Comparison of ENCODE assay signal across 16 cellular contexts in the genomic region with DNA sequence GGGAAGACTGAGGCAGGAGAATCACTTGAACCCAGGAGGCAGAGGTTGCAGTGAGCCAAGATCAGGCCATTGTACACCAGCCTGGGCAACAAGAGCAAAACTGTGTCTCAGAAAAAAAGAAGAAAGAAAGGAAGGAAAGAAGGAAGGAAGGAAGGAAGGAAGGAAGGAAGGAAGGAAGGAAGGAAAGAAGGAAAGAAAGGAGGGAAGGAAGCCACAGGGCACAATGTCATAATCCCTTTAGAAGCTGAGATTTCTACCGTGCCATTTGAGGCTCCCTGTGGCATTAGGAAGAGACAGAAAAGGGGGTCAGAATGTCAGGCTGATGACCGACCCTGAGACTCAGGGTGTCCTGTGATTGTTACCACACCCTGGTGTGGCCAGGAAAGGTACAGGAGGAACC. TPM values are rescaled to one million over a fixed set of nuclear protein-coding genes. Genes with fewer than 3 reads are reported as not detected.
DNase-seq lines count a peak whose midpoint lies in the region; ATAC-seq and TF ChIP-seq lines count a peak whose summit lies in the region.
"Had no signal": no experiment of that assay in that cellular context is flagged by ENCODE, and none has a peak within 500 bp of the region (broad histone marks: within the 10 kb centered on the region; RNA-seq: fewer than 3 reads in every experiment).

No MANE protein-coding gene starts in this region.

- H3K23ac ChIP-seq in IMR-90 (ENCODE audit: low read depth, low read length) = no peak overlapping the region

- H2BK20ac ChIP-seq in IMR-90 (ENCODE audit: low read depth, low read length) = no peak overlapping the region

- H4K91ac ChIP-seq in IMR-90 (ENCODE audit: insufficient read depth, low read depth, low read length) = no peak overlapping the region

- no peaks in the 10 kb centered on the region for H3K36me3 ChIP-seq in BLaER1
- no peaks in the 10 kb centered on the region for H3K36me3 ChIP-seq in BLaER1 treated with 17β-estradiol and CSF1 and Interleukin-3, amounts not matched to agents 10 nM and 100 nM
- H3K36me3 ChIP-seq in IMR-90 (ENCODE audit: control insufficient read depth, insufficient read depth, low read length) = no peaks in the 10 kb centered on the region
- H3K36me3 ChIP-seq in hepatocyte (replicated peaks; ENCODE audit: insufficient read depth, low read depth) = no peaks in the 10 kb centered on the region

- no peak overlapping the region for H2AK9ac ChIP-seq in IMR-90 (replicated peaks; ENCODE audit: low read depth, low read length, poor library complexity)

- H3K9me3 Mint-ChIP-seq in dendritic cell treated with granulocyte-macrophage colony-stimulating factor and Interleukin-4, amounts not matched to agents 40 ng/mL and 50 ng/mL, for 4 days = no peaks in the 10 kb centered on the region

- no peak for DNase-seq in IMR-90
- DNase-seq in hepatocyte (ENCODE audit: low spot score) = no peak
- no peak for DNase-seq in NCI-H748 treated with DMSO at 0.1 percent for 48 hours (lab: John Stamatoyannopoulos, UW)
- DNase-seq: Caco-2; CD4-positive, alpha-beta memory T cell; DMS153; DND-41; GOT3; H7; HCEC 1CT had no signal

- no peak overlapping the region for H3K14ac ChIP-seq in IMR-90 (replicated peaks; ENCODE audit: low read depth, low read length)

- H3K9me1 ChIP-seq in IMR-90 (ENCODE audit: insufficient read depth, low read length) = peaks cover 3% of the 10 kb centered on the region

- in situ Hi-C loops in IMR-90 (cut with MboI; ENCODE audit: low sequenced_read_pairs) = no loop called here

- CTCF ChIA-PET in IMR-90 (lab: Yijun Ruan, JAX) = interaction anchor here (1.8 kb wide), 1 partner anchor 23 kb away, joined by 8 read pairs; no protein-coding TSS in a partner anchor

- no peaks in the 10 kb centered on the region for H3K9me2 ChIP-seq in hepatocyte (replicated peaks; ENCODE audit: insufficient read depth)

- no peak overlapping the region for H3K18ac ChIP-seq in IMR-90 (ENCODE audit: low read depth, low read length)

- dilution Hi-C loops in IMR-90 (cut with HindIII; ENCODE audit: low sequenced_read_pairs, unreplicated experiment) = no loop called here

- no TSS peak for BruUV-seq in IMR-90 (replicated peaks; lab: Mats Ljungman, UMichigan)

- H3K4me3 ChIP-seq in BLaER1 (no peak overlapping the region), IMR-90 (ENCODE audit: insufficient read depth, low read depth, low read length) (no peak overlapping the region), hepatocyte (no peak overlapping the region)
- no peak overlapping the region for H3K4me3 ChIP-seq in BLaER1 treated with 17β-estradiol and CSF1 and Interleukin-3, amounts not matched to agents 10 nM and 100 nM

- H4K20me1 ChIP-seq in BLaER1 = no peaks in the 10 kb centered on the region
- H4K20me1 ChIP-seq in BLaER1 treated with 17β-estradiol and CSF1 and Interleukin-3, amounts not matched to agents 10 nM and 100 nM = no peaks in the 10 kb centered on the region
- H4K20me1 ChIP-seq in IMR-90 (ENCODE audit: insufficient read depth, low read length) = no peaks in the 10 kb centered on the region
- no peaks in the 10 kb centered on the region for H4K20me1 ChIP-seq in hepatocyte (ENCODE audit: insufficient read depth, poor library complexity, severe bottlenecking)

- no peak overlapping the region for H3K56ac ChIP-seq in IMR-90 (ENCODE audit: extremely low read depth, insufficient read depth, low read length)

- no peak overlapping the region for H2BK5ac ChIP-seq in IMR-90 (ENCODE audit: low read depth, low read length, poor library complexity, severe bottlenecking)

- no peak overlapping the region for H3K27ac ChIP-seq in BLaER1
- H3K27ac ChIP-seq in BLaER1 treated with 17β-estradiol and CSF1 and Interleukin-3, amounts not matched to agents 10 nM and 100 nM = no peak overlapping the region
- no peak overlapping the region for H3K27ac ChIP-seq in IMR-90 (ENCODE audit: insufficient read depth, low read length)
- H3K27ac ChIP-seq in hepatocyte = no peak overlapping the region

- TF ChIP-seq RAD21 in IMR-90 (IDR thresholded peaks at IDR 0.05; ENCODE audit: low read length) = no peak

- intact Hi-C loops in IMR-90 (cut with micrococcal nuclease) = no loop called here
- intact Hi-C loops in dendritic cell treated with granulocyte-macrophage colony-stimulating factor and Interleukin-4, amounts not matched to agents 40 ng/mL and 50 ng/mL, for 4 days (cut with micrococcal nuclease) = no loop called here

- no peak for TF ChIP-seq POLR2A in IMR-90 (IDR thresholded peaks at IDR 0.05; ENCODE audit: low read depth, low read length)

- no peak overlapping the region for H3K4ac ChIP-seq in IMR-90 (ENCODE audit: low read depth, low read length)

- no peak overlapping the region for H2AFZ ChIP-seq in IMR-90 (replicated peaks; ENCODE audit: low read length, poor library complexity)
- H2AFZ ChIP-seq in hepatocyte = no peak overlapping the region

- 67% methylated on average over 1 of the region's 2 CpGs; no CpG with 5 or more reads in 1 of the 2 experiments for WGBS in IMR-90 (ENCODE audit: extremely low coverage in 2 of 2, insufficient read length in 1 of 2), 2 experiments
- WGBS in hepatocyte (ENCODE audit: low lambda C conversion rate, missing lambda C conversion rate) = 68% methylated on average over 2 of the region's 2 CpGs

- H2AK5ac ChIP-seq in IMR-90 (ENCODE audit: low read depth, low read length) = peak overlapping the region; percentile 59; the same call in 1 of the 2 replicates

- H3K4me1 ChIP-seq in BLaER1 (peaks cover 14% of the 10 kb centered on the region), IMR-90 (ENCODE audit: control insufficient read depth, insufficient read depth, low read length) (no peaks in the 10 kb centered on the region), hepatocyte (ENCODE audit: insufficient read depth) (no peaks in the 10 kb centered on the region)
- peaks cover 16 to 43% (median 25%) of the 10 kb centered on the region in 10 experiments for H3K4me1 ChIP-seq in BLaER1 treated with 17β-estradiol and CSF1 and Interleukin-3, amounts not matched to agents 10 nM and 100 nM
- H3K4me1 ChIP-seq: Caco-2 had no signal

- H3K27me3 ChIP-seq in BLaER1 (no peaks in the 10 kb centered on the region), IMR-90 (ENCODE audit: control insufficient read depth, insufficient read depth, low read length) (peaks cover 11% of the 10 kb centered on the region; the same call in 1 of the 2 replicates), hepatocyte (peaks cover 4% of the 10 kb centered on the region)
- no peaks in the 10 kb centered on the region for H3K27me3 ChIP-seq in BLaER1 treated with 17β-estradiol and CSF1 and Interleukin-3, amounts not matched to agents 10 nM and 100 nM

- H4K5ac ChIP-seq in IMR-90 (ENCODE audit: low read depth, low read length) = no peak overlapping the region

- H3K4me1 Mint-ChIP-seq in dendritic cell treated with granulocyte-macrophage colony-stimulating factor and Interleukin-4, amounts not matched to agents 40 ng/mL and 50 ng/mL, for 4 days (ENCODE audit: low read depth) = peaks cover 67% of the 10 kb centered on the region

- peak overlapping the region; percentile 12 for H3K27ac Mint-ChIP-seq in dendritic cell treated with granulocyte-macrophage colony-stimulating factor and Interleukin-4, amounts not matched to agents 40 ng/mL and 50 ng/mL, for 4 days
- H3K27ac Mint-ChIP-seq: CD4-positive, alpha-beta memory T cell had no signal

- H3K9me3 ChIP-seq in BLaER1 (0 out of 2 replicates have a peak, but pooled peaks cover 5% of the 10 kb centered on the region), IMR-90 (ENCODE audit: control insufficient read depth, insufficient read depth, low read length) (no peaks in the 10 kb centered on the region), hepatocyte (ENCODE audit: low read depth) (no peaks in the 10 kb centered on the region)
- peaks cover 0 to 3% (median 0%) of the 10 kb centered on the region in 11 experiments; a peak in 1 of 22 replicates for H3K9me3 ChIP-seq in BLaER1 treated with 17β-estradiol and CSF1 and Interleukin-3, amounts not matched to agents 10 nM and 100 nM (replicated peaks in 1 of 11)
- H3K9me3 ChIP-seq: Caco-2 had no signal

- H3K27me3 Mint-ChIP-seq in dendritic cell treated with granulocyte-macrophage colony-stimulating factor and Interleukin-4, amounts not matched to agents 40 ng/mL and 50 ng/mL, for 4 days = peaks cover 17% of the 10 kb centered on the region
- H3K27me3 Mint-ChIP-seq: CD4-positive, alpha-beta memory T cell had no signal

- no peaks in the 10 kb centered on the region for H3K36me3 Mint-ChIP-seq in dendritic cell treated with granulocyte-macrophage colony-stimulating factor and Interleukin-4, amounts not matched to agents 40 ng/mL and 50 ng/mL, for 4 days (ENCODE audit: low read depth)

- H3K79me1 ChIP-seq in IMR-90 (ENCODE audit: low read depth in 1 of 2, low read length in 2 of 2) = no peaks in the 10 kb centered on the region

- H3K9ac ChIP-seq in BLaER1 (no peak overlapping the region), IMR-90 (ENCODE audit: low read depth, low read length) (no peak overlapping the region)
- no peak overlapping the region for H3K9ac ChIP-seq in BLaER1 treated with 17β-estradiol and CSF1 and Interleukin-3, amounts not matched to agents 10 nM and 100 nM

- ATAC-seq in IMR-90 (ENCODE audit: low read depth) (no peak), GM18861 (IDR thresholded peaks at IDR 0.05; ENCODE audit: unreplicated experiment) (no peak)

- no peak overlapping the region for H2BK120ac ChIP-seq in IMR-90 (ENCODE audit: low read depth, low read length)

- H3K79me2 ChIP-seq in hepatocyte = no peaks in the 10 kb centered on the region

- TF ChIP-seq CTCF in IMR-90 (conservative IDR thresholded peaks at IDR 0.05; ENCODE audit: low read depth, low read length) (no peak), hepatocyte (IDR thresholded peaks at IDR 0.05; ENCODE audit: poor library complexity) (no peak)

- H2BK15ac ChIP-seq in IMR-90 (ENCODE audit: low read depth, low read length) = no peak overlapping the region

- POLR2A ChIA-PET in IMR-90 (lab: Charles Lee; ENCODE audit: unreplicated experiment) = no interaction called here

- no peak overlapping the region for H4K8ac ChIP-seq in IMR-90 (ENCODE audit: low read depth in 2 of 2, low read length in 2 of 2)

- H3K4me2 ChIP-seq in BLaER1 (peak overlapping the region; percentile 38; the same call in 1 of the 2 replicates), IMR-90 (ENCODE audit: low read depth, low read length) (no peak overlapping the region), hepatocyte (no peak overlapping the region)
- H3K4me2 ChIP-seq in BLaER1 treated with 17β-estradiol and CSF1 and Interleukin-3, amounts not matched to agents 10 nM and 100 nM = peak overlapping the region in 10 of 11 experiments; percentile 15 to 60 (median 39); a peak in 12 of 22 replicates

- no peak overlapping the region for H3K4me3 Mint-ChIP-seq in dendritic cell treated with granulocyte-macrophage colony-stimulating factor and Interleukin-4, amounts not matched to agents 40 ng/mL and 50 ng/mL, for 4 days
- H3K4me3 Mint-ChIP-seq: CD14-positive monocyte; CD4-positive, alpha-beta memory T cell had no signal

RNA-seq across cellular contexts. Expression of a gene that starts 6.6 kb away (rescaled TPM):
- 0.18 and 0.56 TPM in 2 replicates for total RNA-seq in IMR-90 (2012; rRNA removed)
- 0.65 and 0.79 TPM in 2 replicates for polyA plus RNA-seq in IMR-90 (2012; rRNA removed)
- polyA plus RNA-seq in IMR-90 (2012; cell fraction: cytosol; rRNA removed) = 0.19 and 0.34 TPM in 2 replicates
- polyA plus RNA-seq in IMR-90 (2012; cell fraction: nucleus; rRNA removed; ENCODE audit: low replicate concordance) = 0.08 and 0.29 TPM in 2 replicates
- 0.96 TPM in 1 of 2 replicates, not detected in the other for total RNA-seq in hepatocyte
- polyA plus RNA-seq in hepatocyte = 0.92 TPM in 1 of 2 replicates, not detected in the other
- total RNA-seq: A172, Caco-2, H7 had no signal

RNA-seq across cellular contexts. Expression of a gene that starts 6.7 kb away (rescaled TPM):
- 1.1 TPM in 2 replicates for total RNA-seq in IMR-90 (2012; rRNA removed)
- polyA plus RNA-seq in IMR-90 (2012; rRNA removed) = 1.2 and 1.4 TPM in 2 replicates
- polyA plus RNA-seq in IMR-90 (2012; cell fraction: cytosol; rRNA removed) = 1.1 and 1.4 TPM in 2 replicates
- polyA plus RNA-seq in IMR-90 (2012; cell fraction: nucleus; rRNA removed; ENCODE audit: low replicate concordance) = 0.33 and 0.96 TPM in 2 replicates
- 0.13 and 0.52 TPM in 2 replicates for total RNA-seq in hepatocyte
- polyA plus RNA-seq in hepatocyte = 0.29 and 0.43 TPM in 2 replicates
- total RNA-seq: Caco-2 had no signal

RNA-seq across cellular contexts. Expression of a gene that starts 26.8 kb away (rescaled TPM):
- total RNA-seq in IMR-90 (2012; rRNA removed) (under 0.01 TPM in 2 replicates), hepatocyte (not detected in 2 replicates)
- polyA plus RNA-seq in IMR-90 (2012; rRNA removed) (0.48 and 0.56 TPM in 2 replicates), hepatocyte (0.54 TPM in 1 of 2 replicates, not detected in the other)
- polyA plus RNA-seq in IMR-90 (2012; cell fraction: cytosol; rRNA removed) = 0.22 and 0.71 TPM in 2 replicates
- 0.17 and 0.62 TPM in 2 replicates for polyA plus RNA-seq in IMR-90 (2012; cell fraction: nucleus; rRNA removed; ENCODE audit: low replicate concordance)
- total RNA-seq: CD4-positive, alpha-beta memory T cell had no signal

Comparison
In these comparisons a context has a peak if more than half of its experiments do, and no peak if none do; other contexts are left out.
1. H3K4me2 ChIP-seq: peak in BLaER1 (single experiment) and BLaER1 treated with 17β-estradiol and CSF1 and Interleukin-3, amounts not matched to agents 10 nM and 100 nM (10 of 11); none in IMR-90 (single experiment) and hepatocyte (single experiment).